ENCODE assay signal across 10 cellular contexts in the genomic region with DNA sequence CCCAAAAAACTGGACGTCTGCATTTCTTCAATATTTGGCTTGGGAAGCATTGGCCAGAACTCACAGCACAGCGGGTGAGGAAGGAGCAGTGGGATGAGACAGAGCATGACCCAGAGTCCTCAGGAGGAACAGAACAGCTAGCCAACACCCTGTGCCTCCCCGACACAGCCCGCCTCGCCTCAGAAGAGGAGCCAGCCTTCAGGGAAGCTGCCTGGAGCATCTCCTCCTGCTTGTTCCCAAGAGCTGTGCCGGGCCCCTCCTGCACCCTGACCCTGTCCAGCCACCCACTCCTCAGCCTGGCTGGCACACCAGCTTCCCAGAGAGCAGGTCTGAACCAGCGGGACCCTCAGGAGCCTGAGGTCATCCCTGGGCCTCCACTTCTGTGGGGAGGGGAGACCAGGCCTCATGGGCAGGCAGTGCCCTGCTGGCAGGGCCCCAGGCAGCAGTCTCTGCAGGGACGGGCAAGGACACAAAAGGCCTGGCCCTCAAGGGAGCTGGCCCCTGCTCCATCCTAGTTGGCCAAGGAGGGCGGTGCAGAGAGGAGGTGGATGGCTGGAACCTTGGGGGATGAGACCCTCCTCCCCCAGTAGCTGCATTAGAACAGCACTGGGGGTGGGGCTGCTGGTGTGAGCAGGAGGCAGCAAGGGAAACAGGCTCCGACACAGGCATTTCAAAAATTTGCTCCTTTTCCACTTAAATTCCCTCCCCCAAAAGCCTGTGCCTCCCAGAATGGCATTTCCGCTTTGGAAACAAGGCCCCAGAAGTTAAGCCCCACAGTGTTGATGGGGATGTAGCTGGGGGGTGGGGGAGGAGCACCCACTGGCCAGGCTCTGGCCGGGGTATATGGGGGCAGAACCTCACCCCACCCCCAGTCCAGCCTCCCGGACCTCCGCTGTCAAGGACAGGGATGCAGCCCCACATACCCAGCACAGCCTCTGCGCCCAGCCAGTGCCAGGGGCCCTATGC. TPM values are rescaled to one million over a fixed set of nuclear protein-coding genes. Genes with fewer than 3 reads are reported as not detected.
A peak's percentile ranks its signal among the peaks of the same experiment; 100 is the strongest.
DNase-seq lines count a peak whose midpoint lies in the region; ATAC-seq, FAIRE-seq and TF ChIP-seq lines count a peak whose summit lies in the region.
"Had no signal": no experiment of that assay in that cellular context is flagged by ENCODE, and none has a peak within 500 bp of the region (broad histone marks: within the 10 kb centered on the region; RNA-seq: fewer than 3 reads in every experiment).

No MANE protein-coding gene starts in this region.

- no peaks in the 10 kb centered on the region for H3K36me3 Mint-ChIP-seq in naive thymus-derived CD4-positive, alpha-beta T cell

- H3K4me3 Mint-ChIP-seq in naive thymus-derived CD4-positive, alpha-beta T cell = peak overlapping the region in 2 of 10 donors; percentile 64 to 82
- H3K4me3 Mint-ChIP-seq: stimulated activated naive CD8-positive, alpha-beta T cell treated with anti-CD3 and anti-CD28 coated beads, Interleukin-15, Interleukin-2, amounts not matched to agents 100 ng/mL and 50 ng/mL, for 24 hours had no signal

- H3K27ac ChIP-seq in left lung (peak overlapping the region; percentile 76 to 82), thyroid gland (peak overlapping the region; percentile 69 to 79 (median 78)), foreskin keratinocyte (no peak overlapping the region)
- no peak overlapping the region for H3K27ac ChIP-seq in naive thymus-derived CD4-positive, alpha-beta T cell (ENCODE audit: low read depth, low read length)

- ATAC-seq in left lung = no peak
- no peak for ATAC-seq in naive thymus-derived CD4-positive, alpha-beta T cell
- no peak for ATAC-seq in foreskin keratinocyte

- H3K36me3 ChIP-seq in left lung (no peaks in the 10 kb centered on the region), thyroid gland (no peaks in the 10 kb centered on the region)
- no peaks in the 10 kb centered on the region for H3K36me3 ChIP-seq in naive thymus-derived CD4-positive, alpha-beta T cell (ENCODE audit: control insufficient read depth in 2 of 3, insufficient read depth in 3 of 3, low read length in 3 of 3)

- peaks cover 20 to 61% (median 33%) of the 10 kb centered on the region in 5 donors for H3K27me3 Mint-ChIP-seq in naive thymus-derived CD4-positive, alpha-beta T cell

- CTCF ChIA-PET in naive thymus-derived CD4-positive, alpha-beta T cell (lab: Charles Lee) = no interaction called here

- WGBS in thyroid gland, 2 donors = 42 to 46% methylated on average over 13 to 14 of the region's 15 CpGs

- no peak overlapping the region for H3K27ac Mint-ChIP-seq in naive thymus-derived CD4-positive, alpha-beta T cell
- H3K27ac Mint-ChIP-seq: stimulated activated naive CD8-positive, alpha-beta T cell treated with anti-CD3 and anti-CD28 coated beads, Interleukin-15, Interleukin-2, amounts not matched to agents 100 ng/mL and 50 ng/mL, for 24 hours had no signal

- peaks cover 0 to 10% (median 4%) of the 10 kb centered on the region in 7 donors for H3K4me1 Mint-ChIP-seq in naive thymus-derived CD4-positive, alpha-beta T cell

- FAIRE-seq in HTR-8/SVneo (lab: Jason Lieb, UNC) = peak; percentile 99

- H3K4me1 ChIP-seq in left lung (peaks cover 73 to 94% of the 10 kb centered on the region in 2 donors), thyroid gland (peaks cover 73 to 86% of the 10 kb centered on the region in 2 donors), foreskin keratinocyte (peaks cover 24% of the 10 kb centered on the region)
- peaks cover 0 to 5% of the 10 kb centered on the region in 2 donors for H3K4me1 ChIP-seq in naive thymus-derived CD4-positive, alpha-beta T cell (ENCODE audit: control insufficient read depth in 2 of 2, insufficient read depth in 2 of 2, low read length in 2 of 2)

- no peak for TF ChIP-seq POLR2A in thyroid gland (IDR thresholded peaks at IDR 0.05)

- peak; percentile 83 for DNase-seq in HTR-8/SVneo (ENCODE audit: insufficient read length, low spot score)
- DNase-seq in dedifferentiated amniotic fluid mesenchymal stem cell (ENCODE audit: extremely low spot score) = peak; percentile 71
- peak; percentile 34 to 56 for DNase-seq in left lung
- peak; percentile 71 to 80 for DNase-seq in thyroid gland
- no peak for DNase-seq in naive thymus-derived CD4-positive, alpha-beta T cell
- no peak for DNase-seq in UCSD-AML1 (lab: John Stamatoyannopoulos, UW; ENCODE audit: unreplicated experiment)
- no peak for DNase-seq in foreskin keratinocyte
- no peak for DNase-seq in NCI-H2227 (lab: John Stamatoyannopoulos, UW; ENCODE audit: unreplicated experiment)
- DNase-seq: activated naive CD4-positive, alpha-beta T cell had no signal

- intact Hi-C loops in left lung (cut with DNase I) = no loop called here
- intact Hi-C loops in thyroid gland (cut with DNase I) = no loop called here
- intact Hi-C loops in naive thymus-derived CD4-positive, alpha-beta T cell (cut with micrococcal nuclease) = no loop called here

- H3K4me3 ChIP-seq in left lung = no peak overlapping the region
- no peak overlapping the region for H3K4me3 ChIP-seq in thyroid gland (replicated peaks in 1 of 3)
- no peak overlapping the region for H3K4me3 ChIP-seq in naive thymus-derived CD4-positive, alpha-beta T cell (ENCODE audit: low read length)

- POLR2A ChIA-PET in naive thymus-derived CD4-positive, alpha-beta T cell (lab: Charles Lee) = no interaction called here

- peaks cover 0 to 87% of the 10 kb centered on the region in 2 donors for H3K27me3 ChIP-seq in left lung
- no peaks in the 10 kb centered on the region for H3K27me3 ChIP-seq in thyroid gland
- peaks cover 0 to 6% of the 10 kb centered on the region in 2 donors for H3K27me3 ChIP-seq in naive thymus-derived CD4-positive, alpha-beta T cell (ENCODE audit: control insufficient read depth in 2 of 2, insufficient read depth in 2 of 2, low read length in 2 of 2)
- no peaks in the 10 kb centered on the region for H3K27me3 ChIP-seq in foreskin keratinocyte

- TF ChIP-seq CTCF in left lung (IDR thresholded peaks at IDR 0.05) (no peak), thyroid gland (IDR thresholded peaks at IDR 0.05) (no peak), foreskin keratinocyte (conservative IDR thresholded peaks at IDR 0.05) (no peak)

- no peaks in the 10 kb centered on the region for H3K9me3 ChIP-seq in left lung
- H3K9me3 ChIP-seq in thyroid gland = no peaks in the 10 kb centered on the region
- H3K9me3 ChIP-seq in naive thymus-derived CD4-positive, alpha-beta T cell (ENCODE audit: control insufficient read depth in 2 of 3, low read length in 3 of 3) = no peaks in the 10 kb centered on the region

- no peaks in the 10 kb centered on the region for H3K9me3 Mint-ChIP-seq in naive thymus-derived CD4-positive, alpha-beta T cell
- H3K9me3 Mint-ChIP-seq: stimulated activated naive CD8-positive, alpha-beta T cell treated with anti-CD3 and anti-CD28 coated beads, Interleukin-15, Interleukin-2, amounts not matched to agents 100 ng/mL and 50 ng/mL, for 24 hours had no signal

RNA-seq across cellular contexts. Expression of a gene that starts 1.8 kb away (rescaled TPM):
- total RNA-seq in left lung = 10 to 100 TPM; 67.6 to 73.6 TPM
- 10 to 100 TPM; 51.1 to 89.9 (median 71.3) TPM for total RNA-seq in thyroid gland
- not detected for total RNA-seq in naive thymus-derived CD4-positive, alpha-beta T cell
- polyA plus RNA-seq in naive thymus-derived CD4-positive, alpha-beta T cell = not detected
- total RNA-seq in foreskin keratinocyte = 78.2 and 80.5 TPM in 2 replicates
- polyA plus RNA-seq in foreskin keratinocyte = 71.8 and 72.2 TPM in 2 replicates

RNA-seq across cellular contexts. Expression of a gene that starts 34.4 kb away (rescaled TPM):
- total RNA-seq in left lung (not detected), thyroid gland (not detected), foreskin keratinocyte (not detected in 2 replicates)
- total RNA-seq in naive thymus-derived CD4-positive, alpha-beta T cell = not detected
- polyA plus RNA-seq in naive thymus-derived CD4-positive, alpha-beta T cell = not detected
- not detected in 2 replicates for polyA plus RNA-seq in foreskin keratinocyte

RNA-seq across cellular contexts. Expression of a gene that starts 46.3 kb away (rescaled TPM):
- total RNA-seq in left lung = not detected
- total RNA-seq in thyroid gland = not detected
- not detected for total RNA-seq in naive thymus-derived CD4-positive, alpha-beta T cell
- not detected for polyA plus RNA-seq in naive thymus-derived CD4-positive, alpha-beta T cell
- not detected in 2 replicates for total RNA-seq in foreskin keratinocyte
- polyA plus RNA-seq in foreskin keratinocyte = not detected in 2 replicates

Comparison
In these comparisons a context has a peak if more than half of its experiments do, and no peak if none do; other contexts are left out.
1. DNase-seq: peak in HTR-8/SVneo (single experiment), dedifferentiated amniotic fluid mesenchymal stem cell (single experiment), left lung (2 of 2) and thyroid gland (2 of 2); none in naive thymus-derived CD4-positive, alpha-beta T cell (0 of 9), UCSD-AML1 (single experiment), foreskin keratinocyte (0 of 2) and NCI-H2227 (single experiment).
2. H3K27ac ChIP-seq: peak in left lung (2 of 2) and thyroid gland (3 of 3); none in naive thymus-derived CD4-positive, alpha-beta T cell (single experiment) and foreskin keratinocyte (single experiment).
3. RNA of a gene that starts 1.8 kb away (total RNA-seq): 78.2 to 80.5 TPM in foreskin keratinocyte, 67.6 to 73.6 TPM in left lung and 51.1 to 89.9 TPM in thyroid gland; not detected in naive thymus-derived CD4-positive, alpha-beta T cell; every median in the first group is over 10 times any median in the second.